ENCODE assay signal across 1 cellular context in the genomic region with DNA sequence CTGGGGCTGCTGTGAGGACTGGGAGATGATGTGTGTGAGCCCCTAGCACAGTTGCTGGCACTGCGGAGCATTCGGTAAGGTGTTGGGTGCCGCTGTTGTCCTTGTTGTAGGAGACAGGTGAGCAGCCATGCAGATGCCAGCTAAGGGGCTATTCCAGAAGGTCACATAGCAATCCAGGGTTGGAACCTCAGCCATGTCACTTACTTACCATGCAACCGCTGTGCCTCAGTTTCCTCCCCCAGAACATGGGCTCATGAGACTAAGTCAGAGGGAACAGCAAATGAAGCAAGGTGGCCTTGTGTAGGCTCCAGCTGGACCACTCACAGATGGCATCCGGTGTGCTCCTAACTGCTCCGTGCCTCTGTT.
TF ChIP-seq lines count a peak whose summit lies in the region.

No MANE protein-coding gene starts in this region.

TF ChIP-seq in K562, 482 proteins besides CTCF, POLR2A, EP300 and RAD21 (continued from another document):
- TF ChIP-seq BCOR (IDR thresholded peaks at IDR 0.05): 0 out of 2 replicates have a peak, but pooled peaks have one; percentile 28
- TF ChIP-seq, protein P1, sequence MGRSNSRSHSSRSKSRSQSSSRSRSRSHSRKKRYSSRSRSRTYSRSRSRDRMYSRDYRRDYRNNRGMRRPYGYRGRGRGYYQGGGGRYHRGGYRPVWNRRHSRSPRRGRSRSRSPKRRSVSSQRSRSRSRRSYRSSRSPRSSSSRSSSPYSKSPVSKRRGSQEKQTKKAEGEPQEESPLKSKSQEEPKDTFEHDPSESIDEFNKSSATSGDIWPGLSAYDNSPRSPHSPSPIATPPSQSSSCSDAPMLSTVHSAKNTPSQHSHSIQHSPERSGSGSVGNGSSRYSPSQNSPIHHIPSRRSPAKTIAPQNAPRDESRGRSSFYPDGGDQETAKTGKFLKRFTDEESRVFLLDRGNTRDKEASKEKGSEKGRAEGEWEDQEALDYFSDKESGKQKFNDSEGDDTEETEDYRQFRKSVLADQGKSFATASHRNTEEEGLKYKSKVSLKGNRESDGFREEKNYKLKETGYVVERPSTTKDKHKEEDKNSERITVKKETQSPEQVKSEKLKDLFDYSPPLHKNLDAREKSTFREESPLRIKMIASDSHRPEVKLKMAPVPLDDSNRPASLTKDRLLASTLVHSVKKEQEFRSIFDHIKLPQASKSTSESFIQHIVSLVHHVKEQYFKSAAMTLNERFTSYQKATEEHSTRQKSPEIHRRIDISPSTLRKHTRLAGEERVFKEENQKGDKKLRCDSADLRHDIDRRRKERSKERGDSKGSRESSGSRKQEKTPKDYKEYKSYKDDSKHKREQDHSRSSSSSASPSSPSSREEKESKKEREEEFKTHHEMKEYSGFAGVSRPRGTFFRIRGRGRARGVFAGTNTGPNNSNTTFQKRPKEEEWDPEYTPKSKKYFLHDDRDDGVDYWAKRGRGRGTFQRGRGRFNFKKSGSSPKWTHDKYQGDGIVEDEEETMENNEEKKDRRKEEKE (IDR thresholded peaks at IDR 0.05; ENCODE audit: borderline replicate concordance in 1 of 2, control insufficient read depth in 1 of 2, low read depth in 2 of 2, low read length in 1 of 2): no peak
